Comparison of ENCODE assay signal across 24 cellular contexts in genomic region chr21:42637602-42638041, GRCh38.
"Had no signal": no experiment of that assay in that cellular context is flagged by ENCODE, and none has a peak within 500 bp of the region (broad histone marks: within the 10 kb centered on the region; RNA-seq: fewer than 3 reads in every experiment).

No MANE protein-coding gene starts in this region.

- H3K36me3 Mint-ChIP-seq: activated naive CD4-positive, alpha-beta T cell treated with anti-CD3 and anti-CD28 coated beads, Interleukin-2, amount 50 U/mL, for 24 hours; immature natural killer cell; stimulated activated memory B cell treated with anti-CD40 and anti-IgM and Interleukin-4, amounts not matched to agents 10 μg/mL and 1 μg/mL and 100 μg/mL, for 72 hours had no signal

- H3K4me1 Mint-ChIP-seq: activated naive CD4-positive, alpha-beta T cell treated with anti-CD3 and anti-CD28 coated beads, Interleukin-2, amount 50 U/mL, for 24 hours; immature natural killer cell; stimulated activated memory B cell treated with anti-CD40 and anti-IgM and Interleukin-4, amounts not matched to agents 10 μg/mL and 1 μg/mL and 100 μg/mL, for 72 hours had no signal

- H3K27me3 Mint-ChIP-seq: activated naive CD4-positive, alpha-beta T cell treated with anti-CD3 and anti-CD28 coated beads, Interleukin-2, amount 50 U/mL, for 24 hours had no signal

- ATAC-seq: psoas muscle; right cardiac atrium; stimulated activated memory B cell treated with anti-CD40 and anti-IgM and Interleukin-4, amounts not matched to agents 10 μg/mL and 1 μg/mL and 100 μg/mL, for 72 hours had no signal

- DNase-seq: activated gamma-delta T cell treated with Interleukin-2 at 50 U/mL for 16 hours; activated T-cell treated with anti-CD3 and anti-CD28 coated beads, Interleukin-2, amount 50 U/mL, for 1 hour; anterior cingulate cortex; brain microvascular endothelial cell; central memory CD4-positive, alpha-beta T cell; effector memory CD4-positive, alpha-beta T cell; glutamatergic neuron; immature natural killer cell; kidney glomerular epithelial cell; left ventricle myocardium inferior; right cardiac atrium; trophoblast cell had no signal

- H3K4me3 Mint-ChIP-seq: activated naive CD4-positive, alpha-beta T cell treated with anti-CD3 and anti-CD28 coated beads, Interleukin-2, amount 50 U/mL, for 24 hours; immature natural killer cell; stimulated activated memory B cell treated with anti-CD40 and anti-IgM and Interleukin-4, amounts not matched to agents 10 μg/mL and 1 μg/mL and 100 μg/mL, for 72 hours; T-helper 2 cell treated with Interferon-gamma antibody and Interleukin-4, amounts not matched to agents 5 μg/mL and 100 μg/mL, for 36 hours had no signal

- H3K4me1 ChIP-seq: psoas muscle had no signal

- H3K27ac Mint-ChIP-seq: activated naive CD4-positive, alpha-beta T cell treated with anti-CD3 and anti-CD28 coated beads, Interleukin-2, amount 50 U/mL, for 24 hours; immature natural killer cell; stimulated activated memory B cell treated with anti-CD40 and anti-IgM and Interleukin-4, amounts not matched to agents 10 μg/mL and 1 μg/mL and 100 μg/mL, for 72 hours; T-helper 2 cell treated with Interferon-gamma antibody and Interleukin-4, amounts not matched to agents 5 μg/mL and 100 μg/mL, for 36 hours had no signal

- H3K36me3 ChIP-seq: brain microvascular endothelial cell, esophagus muscularis mucosa, left ventricle myocardium inferior, vagina had no signal

- H3K27ac ChIP-seq: brain microvascular endothelial cell, esophagus muscularis mucosa, hepatocyte, left ventricle myocardium inferior, psoas muscle, skin epidermis, vagina had no signal

- H3K27me3 ChIP-seq: hepatocyte, vagina had no signal

- FAIRE-seq: colon, endothelial cell of umbilical vein, frontal cortex, TTC549 had no signal

- H3K4me3 ChIP-seq: esophagus muscularis mucosa, hepatocyte, left ventricle myocardium inferior, psoas muscle, skin epidermis, vagina had no signal

- H3K9me3 Mint-ChIP-seq: activated naive CD4-positive, alpha-beta T cell treated with anti-CD3 and anti-CD28 coated beads, Interleukin-2, amount 50 U/mL, for 24 hours; immature natural killer cell; stimulated activated memory B cell treated with anti-CD40 and anti-IgM and Interleukin-4, amounts not matched to agents 10 μg/mL and 1 μg/mL and 100 μg/mL, for 72 hours; T-helper 2 cell treated with Interferon-gamma antibody and Interleukin-4, amounts not matched to agents 5 μg/mL and 100 μg/mL, for 36 hours had no signal

- H3K9me3 ChIP-seq: esophagus muscularis mucosa, left ventricle myocardium inferior, psoas muscle, vagina had no signal
